In the genomic region with DNA sequence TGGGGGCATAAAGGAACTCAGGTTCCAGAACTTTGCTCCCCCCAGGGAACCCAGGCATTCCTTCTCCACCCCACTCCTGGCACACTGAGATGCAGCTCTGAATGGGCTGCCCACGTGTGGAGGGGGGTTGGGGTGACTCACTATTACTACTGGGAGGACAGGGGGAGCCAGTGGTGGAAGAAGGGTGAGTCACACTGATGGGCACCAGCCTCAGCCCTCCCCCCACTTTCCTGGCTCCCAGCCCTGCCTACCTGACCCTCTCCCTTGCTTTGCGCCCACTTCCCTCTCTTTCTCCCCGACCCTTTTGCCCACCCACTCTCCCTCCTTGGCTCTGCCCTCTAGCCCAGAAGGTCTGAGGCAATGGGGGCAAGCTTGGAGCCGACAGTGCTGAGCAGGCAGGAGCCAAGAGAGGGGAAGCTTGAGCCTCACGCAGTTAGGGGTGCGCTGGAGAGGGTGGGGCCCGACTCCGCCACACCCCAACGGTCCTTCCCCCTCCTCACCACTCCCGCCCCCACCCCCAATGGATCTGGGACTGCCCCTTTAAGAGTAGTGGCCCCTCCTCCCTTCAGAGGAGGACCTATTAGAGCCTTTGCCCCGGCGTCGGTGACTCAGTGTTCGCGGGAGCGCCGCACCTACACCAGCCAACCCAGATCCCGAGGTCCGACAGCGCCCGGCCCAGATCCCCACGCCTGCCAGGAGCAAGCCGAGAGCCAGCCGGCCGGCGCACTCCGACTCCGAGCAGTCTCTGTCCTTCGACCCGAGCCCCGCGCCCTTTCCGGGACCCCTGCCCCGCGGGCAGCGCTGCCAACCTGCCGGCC, we compare ENCODE assay signal across 1 cellular context.
A peak's percentile ranks its signal among the peaks of the same experiment; 100 is the strongest.
TF ChIP-seq lines count a peak whose summit lies in the region.

A gene (plus strand): TSS at position 611 of the 818 bp plus-strand sequence. CDS start 208 bp downstream, outside the sequence.

TF ChIP-seq in GM12878, 131 proteins besides CTCF, POLR2A, EP300 and RAD21 (continued from another document):
- TF ChIP-seq PAX5 (IDR thresholded peaks at IDR 0.05; ENCODE audit: borderline replicate concordance, low read depth, low read length), result peak; percentile 29; the same call in 1 of the 2 replicates
- TF ChIP-seq SMC3 (IDR thresholded peaks at IDR 0.05; ENCODE audit: borderline replicate concordance, low read length), result peak; percentile 1; the same call in 1 of the 2 replicates
- no peak for TF ChIP-seq TARDBP (IDR thresholded peaks at IDR 0.05; ENCODE audit: borderline replicate concordance)
- TF ChIP-seq WRNIP1 (IDR thresholded peaks at IDR 0.05; ENCODE audit: borderline replicate concordance, low read depth, low read length), result no peak
- TF ChIP-seq, protein P1, sequence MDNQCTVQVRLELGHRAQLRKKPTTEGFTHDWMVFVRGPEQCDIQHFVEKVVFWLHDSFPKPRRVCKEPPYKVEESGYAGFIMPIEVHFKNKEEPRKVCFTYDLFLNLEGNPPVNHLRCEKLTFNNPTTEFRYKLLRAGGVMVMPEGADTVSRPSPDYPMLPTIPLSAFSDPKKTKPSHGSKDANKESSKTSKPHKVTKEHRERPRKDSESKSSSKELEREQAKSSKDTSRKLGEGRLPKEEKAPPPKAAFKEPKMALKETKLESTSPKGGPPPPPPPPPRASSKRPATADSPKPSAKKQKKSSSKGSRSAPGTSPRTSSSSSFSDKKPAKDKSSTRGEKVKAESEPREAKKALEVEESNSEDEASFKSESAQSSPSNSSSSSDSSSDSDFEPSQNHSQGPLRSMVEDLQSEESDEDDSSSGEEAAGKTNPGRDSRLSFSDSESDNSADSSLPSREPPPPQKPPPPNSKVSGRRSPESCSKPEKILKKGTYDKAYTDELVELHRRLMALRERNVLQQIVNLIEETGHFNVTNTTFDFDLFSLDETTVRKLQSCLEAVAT (IDR thresholded peaks at IDR 0.05), result 0 out of 2 replicates have a peak, but pooled peaks have one; percentile 38
- TF ChIP-seq RUNX3 (IDR thresholded peaks at IDR 0.05; ENCODE audit: low read length), result no peak
- no peak for TF ChIP-seq NFXL1 (IDR thresholded peaks at IDR 0.05; ENCODE audit: borderline replicate concordance)
- no peak for TF ChIP-seq CHD1 (IDR thresholded peaks at IDR 0.05; ENCODE audit: low read depth, low read length)
- TF ChIP-seq MEF2B (IDR thresholded peaks at IDR 0.05; ENCODE audit: partially characterized antibody, poor library complexity, severe bottlenecking), result peak; percentile 6
- peak; percentile 23; the same call in 1 of the 2 replicates for TF ChIP-seq DPF2 (IDR thresholded peaks at IDR 0.05)
- peak; percentile 15; the same call in 1 of the 2 replicates for TF ChIP-seq GATAD2B (conservative IDR thresholded peaks at IDR 0.05; ENCODE audit: low read depth)
